Comparison of ENCODE assay signal across 4 cellular contexts in the genomic region with DNA sequence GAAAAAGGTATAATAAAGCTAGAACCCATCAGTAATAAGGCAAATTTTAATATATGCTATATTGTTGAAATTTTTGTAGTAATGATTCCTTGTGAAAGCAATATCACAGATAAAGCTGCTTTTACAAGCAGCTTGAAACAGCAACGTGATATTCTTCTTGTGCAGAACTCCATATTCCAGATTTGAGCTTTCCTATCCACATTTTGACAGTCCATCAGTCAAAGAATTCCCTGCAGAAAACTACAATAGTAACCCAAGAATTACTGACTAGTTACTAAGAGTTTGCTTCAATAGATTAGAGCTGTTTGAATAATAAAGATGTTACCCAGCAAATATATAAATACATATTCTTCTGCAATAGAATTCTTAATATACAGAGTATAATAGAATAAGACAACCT.
"Had no signal": no experiment of that assay in that cellular context is flagged by ENCODE, and none has a peak within 500 bp of the region (broad histone marks: within the 10 kb centered on the region; RNA-seq: fewer than 3 reads in every experiment).

No MANE protein-coding gene starts in this region.

- H3K9me3 ChIP-seq: HAP-1 had no signal

- H3K36me3 ChIP-seq: HAP-1 had no signal

- H2AFZ ChIP-seq: GM23248, GM23338 had no signal

- H3K9ac ChIP-seq: GM23248 had no signal

- ATAC-seq: GM23338, HCT116 had no signal

- H3K4me3 ChIP-seq: GM23248, GM23338, HAP-1 had no signal

- H3K27ac ChIP-seq: GM23248 had no signal

- H3K4me2 ChIP-seq: GM23338 had no signal
